10 cellular contexts compared by ENCODE assay signal in the genomic region with DNA sequence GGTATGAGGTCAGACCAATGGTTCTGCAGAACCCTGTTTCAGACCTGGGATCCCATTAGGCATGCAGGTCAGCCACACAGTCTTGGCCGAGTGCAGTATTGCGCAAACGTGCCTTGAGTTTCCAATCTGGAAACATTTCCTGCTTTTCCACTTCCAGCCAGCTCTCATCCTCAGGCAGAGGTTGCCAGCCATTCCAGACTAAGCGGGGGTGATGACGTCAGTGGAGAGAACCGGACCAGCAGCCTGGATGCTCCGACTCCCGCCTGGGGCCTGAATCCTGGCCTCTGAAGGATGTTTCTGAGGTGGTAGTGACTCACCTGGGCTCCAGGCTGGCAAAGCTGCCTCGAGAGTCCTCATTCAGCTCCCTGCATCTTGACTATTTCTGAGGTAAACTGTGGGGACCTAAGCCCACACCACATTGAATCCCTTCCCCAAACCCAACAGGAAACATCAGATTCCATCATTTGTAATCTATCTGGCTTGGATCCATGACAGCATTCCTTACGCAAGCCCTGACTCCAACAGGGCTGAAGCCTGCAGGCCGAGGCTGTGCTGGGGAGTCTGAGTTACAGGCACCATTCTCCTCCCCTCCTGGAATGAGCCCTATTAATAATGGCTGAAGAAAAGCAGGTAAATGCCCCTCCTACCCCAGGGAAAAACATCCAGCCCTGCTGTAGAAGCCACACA.
DNase-seq lines count a peak whose midpoint lies in the region; ATAC-seq and TF ChIP-seq lines count a peak whose summit lies in the region.
"Had no signal": no experiment of that assay in that cellular context is flagged by ENCODE, and none has a peak within 500 bp of the region (broad histone marks: within the 10 kb centered on the region; RNA-seq: fewer than 3 reads in every experiment).

No MANE protein-coding gene starts in this region.

- peak; percentile 99 for ATAC-seq in esophagus mucosa
- ATAC-seq in HG03280 (IDR thresholded peaks at IDR 0.05; ENCODE audit: unreplicated experiment), result no peak

- no peak overlapping the region for H3K9ac ChIP-seq in muscle layer of colon (ENCODE audit: low read length)

- peak overlapping the region; percentile 34 for H3K27ac ChIP-seq in muscle layer of colon (ENCODE audit: low read depth, low read length)

- H3K4me1 ChIP-seq in muscle layer of colon (ENCODE audit: insufficient read depth, low read length), result peaks cover 19% of the 10 kb centered on the region

- H3K27me3 Mint-ChIP-seq in nephron progenitor cell (ENCODE audit: low read depth, poor library complexity), result peaks cover 47% of the 10 kb centered on the region

- no peak overlapping the region for H3K27ac Mint-ChIP-seq in nephron progenitor cell

- TF ChIP-seq CTCF in AG04449 (IDR thresholded peaks at IDR 0.05; ENCODE audit: insufficient read depth, low read length, missing control alignments) (no peak), nephron progenitor cell (IDR thresholded peaks at IDR 0.05) (no peak)

- no peaks in the 10 kb centered on the region for H3K36me3 Mint-ChIP-seq in nephron progenitor cell (ENCODE audit: low read depth)

- POLR2A ChIA-PET in AG04449 (lab: Yijun Ruan, JAX), result interaction anchor here (0.7 kb wide), 1 partner anchor 548 kb away, joined by 3 read pairs; no protein-coding TSS in a partner anchor

- peaks cover 11% of the 10 kb centered on the region for H3K4me1 Mint-ChIP-seq in nephron progenitor cell

- H3K4me3 ChIP-seq in AG04449 (ENCODE audit: low read depth, low read length), result no peak overlapping the region
- no peak overlapping the region for H3K4me3 ChIP-seq in muscle layer of colon (ENCODE audit: low read depth in 1 of 2, low read length in 2 of 2)

- peak; percentile 45 for DNase-seq in AG04449 (ENCODE audit: low read depth, low spot score)
- DNase-seq in NCI-H510A (lab: John Stamatoyannopoulos, UW), result peak; percentile 66
- DNase-seq in NOMO-1 treated with DMSO at 0.1 percent for 48 hours (lab: John Stamatoyannopoulos, UW; ENCODE audit: unreplicated experiment), result no peak
- DNase-seq in nephron progenitor cell, result no peak
- no peak for DNase-seq in stimulated activated CD4-positive, alpha-beta T cell treated with anti-CD3 and anti-CD28 coated beads, Interleukin-4, amount 100 ng/mL, for 4 hours
- DNase-seq: DMS79, KBM-7 had no signal

- no peaks in the 10 kb centered on the region for H3K9me3 ChIP-seq in muscle layer of colon (ENCODE audit: low read length)

- H3K4me3 Mint-ChIP-seq in nephron progenitor cell, result no peak overlapping the region

- no peaks in the 10 kb centered on the region for H3K27me3 ChIP-seq in muscle layer of colon (ENCODE audit: control insufficient read depth in 1 of 2, insufficient read depth in 2 of 2, low read length in 2 of 2)

- no peaks in the 10 kb centered on the region for H3K9me3 Mint-ChIP-seq in nephron progenitor cell

- CTCF ChIA-PET in AG04449 (lab: Yijun Ruan, JAX), result no interaction called here

- H3K36me3 ChIP-seq in muscle layer of colon (ENCODE audit: insufficient read depth, low read length), result no peaks in the 10 kb centered on the region

Comparison
In these comparisons a context has a peak if more than half of its experiments do, and no peak if none do; other contexts are left out.
1. DNase-seq: peak in AG04449 (single experiment) and NCI-H510A (single experiment); none in NOMO-1 treated with DMSO at 0.1 percent for 48 hours (single experiment), nephron progenitor cell (single experiment) and stimulated activated CD4-positive, alpha-beta T cell treated with anti-CD3 and anti-CD28 coated beads, Interleukin-4, amount 100 ng/mL, for 4 hours (0 of 2).